In genomic region chr12:99444859-99445316, GRCh38 we compare ENCODE assay signal across 18 cellular contexts.
DNase-seq lines count a peak whose midpoint lies in the region; ATAC-seq lines count a peak whose summit lies in the region.
"Had no signal": no experiment of that assay in that cellular context is flagged by ENCODE, and none has a peak within 500 bp of the region (broad histone marks: within the 10 kb centered on the region; RNA-seq: fewer than 3 reads in every experiment).

No MANE protein-coding gene starts in this region.

- CTCF ChIA-PET in activated CD4-positive, alpha-beta T cell treated with anti-CD3 and anti-CD28 coated beads for 36 hours (lab: Charles Lee) = no interaction called here

- H3K27ac Mint-ChIP-seq in activated CD4-positive, alpha-beta T cell treated with anti-CD3 and anti-CD28 coated beads for 36 hours = no peak overlapping the region
- H3K27ac Mint-ChIP-seq: CD4-positive, alpha-beta memory T cell; endodermal cell; nephron had no signal

- ATAC-seq in GM18870 (IDR thresholded peaks at IDR 0.05; ENCODE audit: unreplicated experiment) (peak; percentile 80), HG02884 (IDR thresholded peaks at IDR 0.05; ENCODE audit: unreplicated experiment) (peak; percentile 59)
- no peak for ATAC-seq in activated CD4-positive, alpha-beta T cell treated with anti-CD3 and anti-CD28 coated beads for 36 hours
- ATAC-seq: K562, left cardiac atrium had no signal

- POLR2A ChIA-PET in activated CD4-positive, alpha-beta T cell treated with anti-CD3 and anti-CD28 coated beads for 36 hours (lab: Charles Lee) = no interaction called here

- H3K4me1 Mint-ChIP-seq in activated CD4-positive, alpha-beta T cell treated with anti-CD3 and anti-CD28 coated beads for 36 hours = no peaks in the 10 kb centered on the region
- H3K4me1 Mint-ChIP-seq: CD4-positive, alpha-beta memory T cell had no signal

- peaks cover 9% of the 10 kb centered on the region for H3K9me3 Mint-ChIP-seq in activated CD4-positive, alpha-beta T cell treated with anti-CD3 and anti-CD28 coated beads for 36 hours (ENCODE audit: low read depth)
- H3K9me3 Mint-ChIP-seq: endodermal cell had no signal

- H3K36me3 Mint-ChIP-seq in activated CD4-positive, alpha-beta T cell treated with anti-CD3 and anti-CD28 coated beads for 36 hours (ENCODE audit: low read depth) = no peaks in the 10 kb centered on the region
- H3K36me3 Mint-ChIP-seq: CD4-positive, alpha-beta memory T cell had no signal

- H3K27me3 Mint-ChIP-seq in activated CD4-positive, alpha-beta T cell treated with anti-CD3 and anti-CD28 coated beads for 36 hours = no peaks in the 10 kb centered on the region
- H3K27me3 Mint-ChIP-seq: CD4-positive, alpha-beta memory T cell had no signal

- intact Hi-C loops in activated CD4-positive, alpha-beta T cell treated with anti-CD3 and anti-CD28 coated beads for 36 hours (cut with DNase I, micrococcal nuclease) = no loop called here

- no peak overlapping the region for H3K4me3 Mint-ChIP-seq in activated CD4-positive, alpha-beta T cell treated with anti-CD3 and anti-CD28 coated beads for 36 hours
- H3K4me3 Mint-ChIP-seq: CD4-positive, alpha-beta memory T cell; endodermal cell; nephron had no signal

- DNase-seq in M059J (ENCODE audit: low read depth) = peak; percentile 69
- DNase-seq in renal cortical epithelial cell (ENCODE audit: low read depth) = peak; percentile 81
- no peak for DNase-seq in activated CD4-positive, alpha-beta T cell treated with anti-CD3 and anti-CD28 coated beads for 36 hours
- DNase-seq in nucleus accumbens (lab: John Stamatoyannopoulos, UW) = no peak
- DNase-seq in HK-2 (ENCODE audit: unreplicated experiment) = no peak
- DNase-seq: activated CD4-positive, alpha-beta T cell treated with anti-CD3 and anti-CD28 coated beads for 4 hours; activated gamma-delta T cell; brain microvascular endothelial cell; CD4-positive, alpha-beta memory T cell; endodermal cell; GDM1; left cardiac atrium; NCI-H2029 treated with DMSO at 0.1 percent for 48 hours; substantia nigra had no signal

Comparison
In these comparisons a context has a peak if more than half of its experiments do, and no peak if none do; other contexts are left out.
1. DNase-seq: peak in M059J (single experiment) and renal cortical epithelial cell (single experiment); none in activated CD4-positive, alpha-beta T cell treated with anti-CD3 and anti-CD28 coated beads for 36 hours (single experiment), nucleus accumbens (0 of 56) and HK-2 (single experiment).